ENCODE assay signal across 1 cellular context in genomic region chr4:176238157-176238608, GRCh38.
TF ChIP-seq lines count a peak whose summit lies in the region.

No MANE protein-coding gene starts in this region.

TF ChIP-seq in IMR-90, 13 proteins besides CTCF, POLR2A, EP300 and RAD21:
- peak; percentile 43; the same call in 1 of the 2 replicates for TF ChIP-seq USF2 (IDR thresholded peaks at IDR 0.05; ENCODE audit: low read depth, low read length)
- no peak for TF ChIP-seq FOS (IDR thresholded peaks at IDR 0.05; ENCODE audit: low read depth, low read length)
- TF ChIP-seq BHLHE40 (IDR thresholded peaks at IDR 0.05; ENCODE audit: low read depth, low read length): no peak
- no peak for TF ChIP-seq RCOR1 (IDR thresholded peaks at IDR 0.05; ENCODE audit: insufficient replicate concordance, low read length)
- TF ChIP-seq CEBPB (IDR thresholded peaks at IDR 0.05; ENCODE audit: low read depth, low read length): peak; percentile 28; the same call in 1 of the 2 replicates
